Comparison of ENCODE assay signal across 1 cellular context in genomic region chr10:97318772-97319651, GRCh38.
TF ChIP-seq lines count a peak whose summit lies in the region.

Gene FRAT1 (plus strand): TSS chr10:97319271. CDS start chr10:97319454, 183 bp downstream.

TF ChIP-seq in GM12878, 131 proteins besides CTCF, POLR2A, EP300 and RAD21 (continued from another document and continues in another):
- TF ChIP-seq BCLAF1 (IDR thresholded peaks at IDR 0.05) = peak; percentile 96
- TF ChIP-seq TCF3 (IDR thresholded peaks at IDR 0.05; ENCODE audit: borderline replicate concordance, insufficient read depth, low read depth, low read length) = no peak
- TF ChIP-seq NKRF (conservative IDR thresholded peaks at IDR 0.05) = peak; percentile 98
- peak; percentile 90 for TF ChIP-seq LARP7 (IDR thresholded peaks at IDR 0.05)
- TF ChIP-seq MLLT1 (IDR thresholded peaks at IDR 0.05) = peak; percentile 64; the same call in 1 of the 2 replicates
- no peak for TF ChIP-seq TCF7 (IDR thresholded peaks at IDR 0.05; ENCODE audit: borderline replicate concordance)
- TF ChIP-seq CEBPB (IDR thresholded peaks at IDR 0.05; ENCODE audit: borderline replicate concordance in 1 of 2, low read depth in 2 of 2, low read length in 2 of 2) = no peak
- TF ChIP-seq MEF2B (IDR thresholded peaks at IDR 0.05; ENCODE audit: partially characterized antibody, poor library complexity, severe bottlenecking) = no peak
- no peak for TF ChIP-seq PBX3 (IDR thresholded peaks at IDR 0.05; ENCODE audit: insufficient replicate concordance, low read depth, low read length)
- 0 out of 2 replicates have a peak, but pooled peaks have one; percentile 12 for TF ChIP-seq SPI1 (IDR thresholded peaks at IDR 0.05; ENCODE audit: borderline replicate concordance, insufficient read depth, low read depth, low read length)
- no peak for TF ChIP-seq PRDM15 (CRISPR knock-in tag; IDR thresholded peaks at IDR 0.05)
- no peak for TF ChIP-seq SMAD1 (IDR thresholded peaks at IDR 0.05; ENCODE audit: low read depth, partially characterized antibody)
- TF ChIP-seq BCL11A (IDR thresholded peaks at IDR 0.05; ENCODE audit: low read depth, low read length) = no peak
- TF ChIP-seq SMAD5 (IDR thresholded peaks at IDR 0.05; ENCODE audit: low read depth) = no peak
- TF ChIP-seq SIN3A (IDR thresholded peaks at IDR 0.05; ENCODE audit: low read depth, low read length) = peak; percentile 83; the same call in 1 of the 2 replicates
- TF ChIP-seq ZNF217 (IDR thresholded peaks at IDR 0.05) = no peak
- peak; percentile 73 for TF ChIP-seq RELA (IDR thresholded peaks at IDR 0.05; ENCODE audit: borderline replicate concordance, partially characterized antibody)
- no peak for TF ChIP-seq ZBTB33 (IDR thresholded peaks at IDR 0.05)
- TF ChIP-seq IKZF1 (conservative IDR thresholded peaks at IDR 0.05) = peak; percentile 84
- TF ChIP-seq SUPT20H (IDR thresholded peaks at IDR 0.05; ENCODE audit: borderline replicate concordance, control insufficient read depth, low read depth, low read length) = no peak
- TF ChIP-seq PAX8 (IDR thresholded peaks at IDR 0.05) = no peak
- no peak for TF ChIP-seq CBX3 (IDR thresholded peaks at IDR 0.05; ENCODE audit: borderline replicate concordance, low read depth)
- peak; percentile 100 for TF ChIP-seq ATF7 (IDR thresholded peaks at IDR 0.05; ENCODE audit: low read depth)
- no peak for TF ChIP-seq ZNF592 (IDR thresholded peaks at IDR 0.05)
- TF ChIP-seq CHD4 (IDR thresholded peaks at IDR 0.05) = no peak
- no peak for TF ChIP-seq WRNIP1 (IDR thresholded peaks at IDR 0.05; ENCODE audit: borderline replicate concordance, low read depth, low read length)
- no peak for TF ChIP-seq SMC3 (IDR thresholded peaks at IDR 0.05; ENCODE audit: borderline replicate concordance, low read length)
- no peak for TF ChIP-seq SREBF2 (IDR thresholded peaks at IDR 0.05; ENCODE audit: low read length)
- TF ChIP-seq NR2C2 (IDR thresholded peaks at IDR 0.05; ENCODE audit: borderline replicate concordance, control insufficient read depth, insufficient read length, low read depth) = no peak
- no peak for TF ChIP-seq KDM1A (IDR thresholded peaks at IDR 0.05; ENCODE audit: borderline replicate concordance)
- TF ChIP-seq IRF4 (IDR thresholded peaks at IDR 0.05; ENCODE audit: low read depth, low read length) = no peak
- no peak for TF ChIP-seq MYB (IDR thresholded peaks at IDR 0.05; ENCODE audit: borderline replicate concordance, low read depth, low read length)
- TF ChIP-seq ZZZ3 (IDR thresholded peaks at IDR 0.05; ENCODE audit: control insufficient read depth, insufficient read length, low read depth) = no peak
- no peak for TF ChIP-seq ZNF687 (IDR thresholded peaks at IDR 0.05)
- TF ChIP-seq JUNB (IDR thresholded peaks at IDR 0.05) = no peak
- TF ChIP-seq MEF2A (IDR thresholded peaks at IDR 0.05; ENCODE audit: insufficient read depth, low read depth, low read length) = no peak
